ENCODE assay signal across 20 cellular contexts in the genomic region with DNA sequence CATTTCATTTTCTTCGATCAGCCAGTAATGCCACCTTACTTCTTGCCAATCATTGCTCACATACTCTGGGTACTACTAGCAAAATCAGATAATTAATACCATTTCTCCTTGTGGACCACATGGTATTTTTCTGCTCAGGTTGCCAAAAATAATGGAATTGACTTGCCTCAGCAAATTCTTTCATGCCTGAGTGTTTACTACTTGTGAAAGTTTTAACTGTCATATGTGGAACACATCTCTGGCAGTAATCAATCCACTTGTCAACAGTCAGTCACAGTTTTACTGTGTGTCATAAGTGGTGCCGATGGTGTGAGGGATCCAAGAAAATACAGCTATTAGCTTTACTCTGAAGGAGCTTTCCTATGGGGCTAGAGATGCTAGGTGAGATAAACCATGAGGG.
"Had no signal": no experiment of that assay in that cellular context is flagged by ENCODE, and none has a peak within 500 bp of the region (broad histone marks: within the 10 kb centered on the region; RNA-seq: fewer than 3 reads in every experiment).

No MANE protein-coding gene starts in this region.

- H3K27me3 ChIP-seq: body of pancreas, left lung, neural progenitor cell, upper lobe of right lung had no signal

- H3K9me3 ChIP-seq: body of pancreas, left lung, upper lobe of right lung had no signal

- H3K36me3 ChIP-seq: neural progenitor cell had no signal

- ATAC-seq: activated naive CD8-positive, alpha-beta T cell treated with anti-CD3 and anti-CD28 coated beads, Interleukin-2, amount 50 U/mL, for 24 hours; activated T-cell treated with anti-CD3 and anti-CD28 coated beads, Interleukin-2, amount 50 U/mL, for 4 hours; body of pancreas; left lung; naive thymus-derived CD4-positive, alpha-beta T cell; stimulated activated naive CD8-positive, alpha-beta T cell treated with anti-CD3 and anti-CD28 coated beads, Interleukin-15, Interleukin-2, amounts not matched to agents 100 U/mL and 50 U/mL, for 24 hours; upper lobe of right lung had no signal

- H3K27ac ChIP-seq: body of pancreas, left lung, neural progenitor cell, upper lobe of right lung, WERI-Rb-1 had no signal

- DNase-seq: activated CD4-positive, CD25-positive, alpha-beta regulatory T cell treated with anti-CD3 and anti-CD28 coated beads, Interleukin-2, amount 50 U/mL, for 72 hours; activated effector memory CD4-positive, alpha-beta T cell treated with Interleukin-2 at 50 U/mL for 16 hours; activated naive CD4-positive, alpha-beta T cell treated with anti-CD3 and anti-CD28 coated beads for 36 hours; activated naive CD8-positive, alpha-beta T cell treated with anti-CD3 and anti-CD28 coated beads, Interleukin-2, amount 50 U/mL, for 24 hours; activated T-cell treated with anti-CD3 and anti-CD28 coated beads, Interleukin-2, amount 50 U/mL, for 4 hours; body of pancreas; effector CD4-positive, alpha-beta T cell; glutamatergic neuron; hippocampal formation; kidney glomerular epithelial cell; left lung; naive thymus-derived CD4-positive, alpha-beta T cell; posterior cingulate gyrus; retina; stimulated activated CD4-positive, alpha-beta T cell treated with anti-CD3 and anti-CD28 coated beads, Interleukin-4, amount 100 ng/mL, for 24 hours; stimulated activated naive CD8-positive, alpha-beta T cell treated with anti-CD3 and anti-CD28 coated beads, Interleukin-15, Interleukin-2, amounts not matched to agents 100 U/mL and 50 U/mL, for 24 hours; upper lobe of right lung; WERI-Rb-1 had no signal

- H3K4me3 ChIP-seq: body of pancreas, left lung, lung, neural progenitor cell, upper lobe of right lung had no signal

- H3K4me1 ChIP-seq: body of pancreas, left lung, neural progenitor cell, upper lobe of right lung had no signal
